Comparison of ENCODE assay signal across 14 cellular contexts in genomic region chr15:61720197-61720596, GRCh38.
A peak's percentile ranks its signal among the peaks of the same experiment; 100 is the strongest.
DNase-seq lines count a peak whose midpoint lies in the region; ATAC-seq and TF ChIP-seq lines count a peak whose summit lies in the region.
"Had no signal": no experiment of that assay in that cellular context is flagged by ENCODE, and none has a peak within 500 bp of the region (broad histone marks: within the 10 kb centered on the region; RNA-seq: fewer than 3 reads in every experiment).

No MANE protein-coding gene starts in this region.

- intact Hi-C loops in Right ventricle myocardium inferior (cut with DNase I) = no loop called here
- intact Hi-C loops in gastrocnemius medialis (cut with DNase I; ENCODE audit: low total_unique reads) = no loop called here

- ATAC-seq in Right ventricle myocardium inferior (peak; percentile 76), gastrocnemius medialis (peak; percentile 24 to 50), GM19463 (IDR thresholded peaks at IDR 0.05; ENCODE audit: unreplicated experiment) (no peak)
- ATAC-seq in activated CD4-positive, CD25-positive, alpha-beta regulatory T cell treated with anti-CD3 and anti-CD28 coated beads, Interleukin-2, amount 50 U/mL, for 24 hours = no peak
- ATAC-seq: GM23338 had no signal

- H3K4me1 ChIP-seq in right atrium auricular region = peaks cover 0 to 3% of the 10 kb centered on the region in 2 donors
- no peaks in the 10 kb centered on the region for H3K4me1 ChIP-seq in gastrocnemius medialis
- H3K4me1 ChIP-seq: BLaER1 treated with 17β-estradiol and CSF1 and Interleukin-3, amounts not matched to agents 10 nM and 100 nM had no signal

- TF ChIP-seq POLR2A in gastrocnemius medialis (IDR thresholded peaks at IDR 0.05) = no peak

- DNase-seq in Right ventricle myocardium inferior (ENCODE audit: missing footprints) (no peak), right atrium auricular region (ENCODE audit: low spot score) (no peak), fibroblast of mammary gland (ENCODE audit: low read depth) (peak; percentile 41), gastrocnemius medialis (no peak), OCI-M2 (lab: John Stamatoyannopoulos, UW; ENCODE audit: unreplicated experiment) (no peak)
- DNase-seq: ACHN; CD4-positive, CD25-positive, alpha-beta regulatory T cell; DMS53; H7 had no signal

- in situ Hi-C loops in gastrocnemius medialis (cut with MboI; ENCODE audit: low sequenced_read_pairs in 4 of 4) = no loop called here

- TF ChIP-seq CTCF in right atrium auricular region (IDR thresholded peaks at IDR 0.05) = no peak
- no peak for TF ChIP-seq CTCF in fibroblast of mammary gland (conservative IDR thresholded peaks at IDR 0.05; ENCODE audit: control insufficient read depth, insufficient read depth, low read depth, low read length)
- no peak for TF ChIP-seq CTCF in gastrocnemius medialis (IDR thresholded peaks at IDR 0.05 in 4 of 5, conservative IDR thresholded peaks at IDR 0.05 in 1 of 5)

- no peaks in the 10 kb centered on the region for H3K27me3 ChIP-seq in right atrium auricular region
- H3K27me3 ChIP-seq in gastrocnemius medialis = no peaks in the 10 kb centered on the region
- H3K27me3 ChIP-seq: BLaER1 treated with 17β-estradiol and CSF1 and Interleukin-3, amounts not matched to agents 10 nM and 100 nM had no signal

- H3K9me3 ChIP-seq in right atrium auricular region (no peaks in the 10 kb centered on the region), gastrocnemius medialis (no peaks in the 10 kb centered on the region)
- H3K9me3 ChIP-seq: BLaER1 treated with 17β-estradiol and CSF1 and Interleukin-3, amounts not matched to agents 10 nM and 100 nM had no signal

- H3K36me3 ChIP-seq in right atrium auricular region (no peaks in the 10 kb centered on the region), gastrocnemius medialis (no peaks in the 10 kb centered on the region)
- H3K36me3 ChIP-seq: BLaER1 treated with 17β-estradiol and CSF1 and Interleukin-3, amounts not matched to agents 10 nM and 100 nM had no signal

- H3K4me3 ChIP-seq in right atrium auricular region (no peak overlapping the region), fibroblast of mammary gland (ENCODE audit: control insufficient read depth, low read depth, low read length) (no peak overlapping the region), gastrocnemius medialis (no peak overlapping the region)
- H3K4me3 ChIP-seq: BLaER1 treated with 17β-estradiol and CSF1 and Interleukin-3, amounts not matched to agents 10 nM and 100 nM; GM23338 had no signal

- H3K27ac ChIP-seq in right atrium auricular region (no peak overlapping the region), gastrocnemius medialis (no peak overlapping the region)
- H3K27ac ChIP-seq: BLaER1 treated with 17β-estradiol and CSF1 and Interleukin-3, amounts not matched to agents 10 nM and 100 nM; HL-60 had no signal

Comparison
In these comparisons a context has a peak if more than half of its experiments do, and no peak if none do; other contexts are left out.
1. ATAC-seq: peak in Right ventricle myocardium inferior (single experiment) and gastrocnemius medialis (2 of 2); none in GM19463 (single experiment) and activated CD4-positive, CD25-positive, alpha-beta regulatory T cell treated with anti-CD3 and anti-CD28 coated beads, Interleukin-2, amount 50 U/mL, for 24 hours (0 of 2).